ENCODE assay signal across 8 cellular contexts in genomic region chr3:126081618-126082333, GRCh38. TPM values are rescaled to one million over a fixed set of nuclear protein-coding genes. Genes with fewer than 3 reads are reported as not detected.
DNase-seq lines count a peak whose midpoint lies in the region; ATAC-seq lines count a peak whose summit lies in the region.

No MANE protein-coding gene starts in this region.

- H3K27me3 ChIP-seq in MG63: no peaks in the 10 kb centered on the region

- no peaks in the 10 kb centered on the region for H3K27me3 Mint-ChIP-seq in naive thymus-derived CD8-positive, alpha-beta T cell

- DNase-seq in NCI-H748 (lab: John Stamatoyannopoulos, UW; ENCODE audit: unreplicated experiment) (peak; percentile 11), NCI-H748 treated with DMSO at 0.1 percent for 48 hours (lab: John Stamatoyannopoulos, UW) (no peak), MG63 (peak; percentile 68), T47D (ENCODE audit: low read depth in 1 of 2, low spot score in 1 of 2) (peak; percentile 33 to 69), GM19238 (ENCODE audit: insufficient read length, low spot score) (no peak)
- DNase-seq in naive thymus-derived CD8-positive, alpha-beta T cell: peak in 2 of 10 donors; percentile 24
- no peak for DNase-seq in stimulated activated CD4-positive, alpha-beta T cell treated with anti-CD3 and anti-CD28 coated beads, Interleukin-12 subunit alpha, Interleukin-12 subunit beta, amount 100 ng/mL, for 4 hours

- ATAC-seq in naive thymus-derived CD8-positive, alpha-beta T cell: no peak
- no peak for ATAC-seq in HG03460 (IDR thresholded peaks at IDR 0.05; ENCODE audit: unreplicated experiment)

- POLR2A ChIA-PET in naive thymus-derived CD8-positive, alpha-beta T cell (lab: Charles Lee): interaction anchor here (1.2 kb wide), 1 partner anchor 91 kb away, joined by 3 read pairs; no protein-coding TSS in a partner anchor

- peaks cover 0 to 4% (median 3%) of the 10 kb centered on the region in 3 donors for H3K36me3 Mint-ChIP-seq in naive thymus-derived CD8-positive, alpha-beta T cell

- H3K4me3 ChIP-seq in MG63: no peak overlapping the region

- H3K9me3 ChIP-seq in MG63: no peaks in the 10 kb centered on the region; the same call in 1 of the 2 replicates

- in situ Hi-C loops in T47D (cut with HindIII; ENCODE audit: low pct_unique_long_range_greater_than_20kb, low sequenced_read_pairs): no loop called here

- peaks cover 17 to 31% (median 26%) of the 10 kb centered on the region in 4 donors for H3K4me1 Mint-ChIP-seq in naive thymus-derived CD8-positive, alpha-beta T cell

- H3K36me3 ChIP-seq in MG63: no peaks in the 10 kb centered on the region

- H3K27ac Mint-ChIP-seq in naive thymus-derived CD8-positive, alpha-beta T cell: peak overlapping the region in 6 of 10 donors; percentile 11 to 74 (median 58)

- no peaks in the 10 kb centered on the region for H3K9me3 Mint-ChIP-seq in naive thymus-derived CD8-positive, alpha-beta T cell

- H3K4me3 Mint-ChIP-seq in naive thymus-derived CD8-positive, alpha-beta T cell: peak overlapping the region in 8 of 10 donors; percentile 23 to 83 (median 53)

RNA-seq across cellular contexts. Expression of gene SLC41A3, which starts 2.1 kb away (rescaled TPM):
- 55.6 and 63.0 TPM in 2 replicates for total RNA-seq in MG63 (2014; rRNA removed; shearing (Covaris generic); ENCODE audit: low replicate concordance)
- total RNA-seq in naive thymus-derived CD8-positive, alpha-beta T cell: 10 to 100 TPM; 32.8 to 34.6 TPM
- polyA plus RNA-seq in naive thymus-derived CD8-positive, alpha-beta T cell: 10 to 100 TPM; 21.4 to 26.9 (median 24.3) TPM

Comparison
In these comparisons a context has a peak if more than half of its experiments do, and no peak if none do; other contexts are left out.
1. DNase-seq: peak in NCI-H748 (single experiment), MG63 (single experiment) and T47D (2 of 2); none in NCI-H748 treated with DMSO at 0.1 percent for 48 hours (single experiment), GM19238 (single experiment) and stimulated activated CD4-positive, alpha-beta T cell treated with anti-CD3 and anti-CD28 coated beads, Interleukin-12 subunit alpha, Interleukin-12 subunit beta, amount 100 ng/mL, for 4 hours (single experiment).